19 cellular contexts compared by ENCODE assay signal in genomic region chr10:70158113-70158512, GRCh38.
"Had no signal": no experiment of that assay in that cellular context is flagged by ENCODE, and none has a peak within 500 bp of the region (broad histone marks: within the 10 kb centered on the region; RNA-seq: fewer than 3 reads in every experiment).

No MANE protein-coding gene starts in this region.

- H3K27ac ChIP-seq: breast epithelium, spleen, upper lobe of right lung had no signal

- FAIRE-seq: astrocyte, endometrium, TTC549 had no signal

- H3K9me3 ChIP-seq: breast epithelium, spleen, upper lobe of right lung had no signal

- H3K36me3 ChIP-seq: breast epithelium had no signal

- H3K4me3 ChIP-seq: breast epithelium, spleen, upper lobe of right lung had no signal

- DNase-seq: activated naive CD4-positive, alpha-beta T cell; activated T-cell treated with anti-CD3 and anti-CD28 coated beads, Interleukin-2, amount 50 U/mL, for 4 hours; effector CD4-positive, alpha-beta T cell; foreskin melanocyte; glutamatergic neuron; hippocampal formation; nephron progenitor cell; nucleus accumbens; posterior cingulate gyrus; spleen; stimulated activated CD4-positive, alpha-beta T cell treated with anti-CD3 and anti-CD28 coated beads, Interleukin-4, amount 100 ng/mL, for 1 hour; stimulated activated naive CD4-positive, alpha-beta T cell; T-cell; upper lobe of right lung had no signal

- H3K27me3 ChIP-seq: breast epithelium, spleen, upper lobe of right lung had no signal

- ATAC-seq: activated T-cell treated with anti-CD3 and anti-CD28 coated beads, Interleukin-2, amount 50 U/mL, for 4 hours; T-cell; upper lobe of right lung; WTC11 had no signal
